8 cellular contexts compared by ENCODE assay signal in genomic region chr14:103846569-103847438, GRCh38.
DNase-seq lines count a peak whose midpoint lies in the region; ATAC-seq and TF ChIP-seq lines count a peak whose summit lies in the region.

No MANE protein-coding gene starts in this region.

- peak overlapping the region; percentile 49 for H3K9ac ChIP-seq in SU-DHL-6 (ENCODE audit: low read length)

- peak in 13 of 61 donors; percentile 12 to 57 (median 30) for DNase-seq in caudate nucleus (lab: John Stamatoyannopoulos, UW)
- peak; percentile 67 for DNase-seq in left kidney (ENCODE audit: low read depth, low spot score)
- peak; percentile 45 for DNase-seq in stimulated activated naive CD4-positive, alpha-beta T cell treated with Interleukin-2 at 50 U/mL for 16 hours (lab: John Stamatoyannopoulos, UW)
- no peak for DNase-seq in OCI-M1 (lab: John Stamatoyannopoulos, UW)

- no peaks in the 10 kb centered on the region for H4K20me1 ChIP-seq in SU-DHL-6 (ENCODE audit: low read depth, low read length)

- no peak for TF ChIP-seq CTCF in C4-2B (conservative IDR thresholded peaks at IDR 0.05)
- no peak for TF ChIP-seq CTCF in SU-DHL-6 (IDR thresholded peaks at IDR 0.05; ENCODE audit: insufficient read depth, low read length, poor library complexity, severe bottlenecking)

- H2AFZ ChIP-seq in SU-DHL-6 (ENCODE audit: low read depth, low read length, severe bottlenecking), result no peak overlapping the region

- H3K36me3 ChIP-seq in SU-DHL-6 (ENCODE audit: low read length), result no peaks in the 10 kb centered on the region

- H3F3A ChIP-seq in SU-DHL-6 (ENCODE audit: insufficient read depth), result 0 out of 2 replicates have a peak, but pooled peaks cover 10% of the 10 kb centered on the region

- H3K4me2 ChIP-seq in SU-DHL-6 (ENCODE audit: low read depth, low read length, poor library complexity, severe bottlenecking), result peak overlapping the region; percentile 64

- no peaks in the 10 kb centered on the region for H3K27me3 ChIP-seq in SU-DHL-6 (ENCODE audit: low read length)

- H3K9me2 ChIP-seq in SU-DHL-6 (replicated peaks; ENCODE audit: insufficient read depth, low read length), result no peaks in the 10 kb centered on the region

- no peaks in the 10 kb centered on the region for H3K9me3 ChIP-seq in SU-DHL-6 (ENCODE audit: insufficient read depth, low read length)

- H3K79me2 ChIP-seq in SU-DHL-6 (ENCODE audit: insufficient read depth, low read length), result no peaks in the 10 kb centered on the region

- peak overlapping the region; percentile 60 for H3K4me3 ChIP-seq in SU-DHL-6 (ENCODE audit: insufficient read depth, low read length, poor library complexity, severe bottlenecking)

- H3K27ac ChIP-seq in C4-2B, result peak overlapping the region; percentile 76
- H3K27ac ChIP-seq in SU-DHL-6 (ENCODE audit: low read depth, low read length), result no peak overlapping the region
- H3K27ac ChIP-seq in caudate nucleus (ENCODE audit: low read depth, low read length), result peak overlapping the region; percentile 52

- ATAC-seq in GM19324 (IDR thresholded peaks at IDR 0.05; ENCODE audit: low FRiP score, unreplicated experiment) (peak; percentile 38), HG03175 (IDR thresholded peaks at IDR 0.05; ENCODE audit: unreplicated experiment) (peak; percentile 36)
